In the genomic region with DNA sequence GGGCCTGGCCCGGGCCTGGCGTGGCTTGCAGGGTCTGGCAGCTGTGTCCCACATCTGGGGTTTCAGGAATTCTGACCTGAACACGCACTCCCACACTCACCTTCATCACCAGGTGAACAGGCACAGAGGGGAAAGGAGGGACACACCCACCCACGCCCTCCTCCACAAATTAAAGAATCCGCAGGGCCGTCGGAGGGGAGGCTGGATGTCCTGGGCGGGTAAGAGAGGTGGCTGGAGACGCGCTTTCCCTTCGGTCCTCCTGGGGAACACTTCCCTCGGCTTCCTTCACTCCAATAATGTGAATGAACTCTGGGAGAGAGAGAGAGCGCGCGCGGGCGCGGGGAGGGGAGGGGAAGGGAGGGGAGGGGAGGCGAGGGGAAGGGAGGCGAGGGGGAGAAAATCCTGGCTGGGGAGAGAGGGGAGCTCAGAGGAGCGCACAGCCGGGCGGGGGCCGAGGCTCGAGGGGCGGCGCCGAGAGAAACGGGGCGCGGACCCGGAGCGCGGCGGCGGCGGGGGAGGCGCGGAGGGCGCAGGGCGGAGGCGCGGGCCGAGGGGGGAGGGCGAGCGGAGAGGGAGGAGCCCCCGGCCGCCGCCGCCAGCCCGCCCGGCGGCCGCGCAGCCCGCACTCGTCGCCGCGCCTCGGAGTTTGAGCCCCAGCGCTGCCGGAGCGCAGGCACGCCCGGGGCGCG, we compare ENCODE assay signal across 1 cellular context.
TF ChIP-seq lines count a peak whose summit lies in the region.

A gene (plus strand): TSS at position 625 of the 689 bp plus-strand sequence. CDS start 205 bp downstream, outside the sequence.

TF ChIP-seq in H1, 55 proteins besides CTCF, POLR2A, EP300 and RAD21 (continued from another document):
- TF ChIP-seq NANOG (IDR thresholded peaks at IDR 0.05; ENCODE audit: insufficient read depth, low read depth, low read length, poor library complexity, severe bottlenecking): no peak
- TF ChIP-seq, protein P1, sequence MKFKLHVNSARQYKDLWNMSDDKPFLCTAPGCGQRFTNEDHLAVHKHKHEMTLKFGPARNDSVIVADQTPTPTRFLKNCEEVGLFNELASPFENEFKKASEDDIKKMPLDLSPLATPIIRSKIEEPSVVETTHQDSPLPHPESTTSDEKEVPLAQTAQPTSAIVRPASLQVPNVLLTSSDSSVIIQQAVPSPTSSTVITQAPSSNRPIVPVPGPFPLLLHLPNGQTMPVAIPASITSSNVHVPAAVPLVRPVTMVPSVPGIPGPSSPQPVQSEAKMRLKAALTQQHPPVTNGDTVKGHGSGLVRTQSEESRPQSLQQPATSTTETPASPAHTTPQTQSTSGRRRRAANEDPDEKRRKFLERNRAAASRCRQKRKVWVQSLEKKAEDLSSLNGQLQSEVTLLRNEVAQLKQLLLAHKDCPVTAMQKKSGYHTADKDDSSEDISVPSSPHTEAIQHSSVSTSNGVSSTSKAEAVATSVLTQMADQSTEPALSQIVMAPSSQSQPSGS (IDR thresholded peaks at IDR 0.05; ENCODE audit: low read length): no peak
- TF ChIP-seq SIX5 (IDR thresholded peaks at IDR 0.05; ENCODE audit: low read depth, low read length): no peak
- TF ChIP-seq BCL11A (IDR thresholded peaks at IDR 0.05; ENCODE audit: low read depth in 2 of 2, low read length in 2 of 2): no peak
- no peak for TF ChIP-seq GTF2F1 (IDR thresholded peaks at IDR 0.05; ENCODE audit: borderline replicate concordance, low read depth, low read length)
- no peak for TF ChIP-seq SIN3A (conservative IDR thresholded peaks at IDR 0.05 in 1 of 2, IDR thresholded peaks at IDR 0.05 in 1 of 2; ENCODE audit: low read depth in 1 of 2, low read length in 2 of 2)
- no peak for TF ChIP-seq SP1 (IDR thresholded peaks at IDR 0.05; ENCODE audit: low read depth, low read length)
